11 cellular contexts compared by ENCODE assay signal in the genomic region with DNA sequence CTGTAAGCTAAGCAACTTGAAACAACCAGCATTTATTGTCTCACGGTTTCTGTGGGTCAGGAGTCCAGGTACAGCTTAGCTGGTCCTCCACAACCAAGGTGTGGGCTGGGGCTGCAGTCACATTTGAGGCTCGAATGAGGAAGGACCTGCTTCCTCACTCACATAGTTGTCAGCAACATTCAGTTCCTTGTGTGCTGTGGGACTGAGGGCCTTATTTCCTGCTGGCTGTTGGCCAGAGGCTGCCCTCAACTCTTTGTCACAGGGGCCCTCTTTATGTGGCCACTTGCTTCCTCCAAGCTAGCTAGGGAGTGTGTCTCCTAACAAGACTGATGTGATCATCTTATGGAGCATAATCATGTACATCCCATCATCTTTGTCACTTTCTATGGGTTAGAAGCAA. TPM values are rescaled to one million over a fixed set of nuclear protein-coding genes. Genes with fewer than 3 reads are reported as not detected.
DNase-seq lines count a peak whose midpoint lies in the region; ATAC-seq and TF ChIP-seq lines count a peak whose summit lies in the region.
"Had no signal": no experiment of that assay in that cellular context is flagged by ENCODE, and none has a peak within 500 bp of the region (broad histone marks: within the 10 kb centered on the region; RNA-seq: fewer than 3 reads in every experiment).

No MANE protein-coding gene starts in this region.

- ATAC-seq in DND-41 (ENCODE audit: insufficient read depth, low read depth) (no peak), GM21528 (IDR thresholded peaks at IDR 0.05; ENCODE audit: low FRiP score, unreplicated experiment) (no peak), HG03159 (IDR thresholded peaks at IDR 0.05; ENCODE audit: unreplicated experiment) (no peak)

- H3K27me3 ChIP-seq in DND-41 (ENCODE audit: insufficient read depth, low read length, poor library complexity) (no peaks in the 10 kb centered on the region), colonic mucosa (no peaks in the 10 kb centered on the region)

- H3K4me3 ChIP-seq in DND-41 (ENCODE audit: low read depth in 1 of 2, low read length in 2 of 2) (no peak overlapping the region), colonic mucosa (no peak overlapping the region)

- H3K9me3 ChIP-seq in DND-41 (ENCODE audit: insufficient read depth, low read length, severe bottlenecking) (no peaks in the 10 kb centered on the region), colonic mucosa (no peaks in the 10 kb centered on the region)

- H3K9ac ChIP-seq in DND-41 (ENCODE audit: low read depth, low read length) (no peak overlapping the region), colonic mucosa (ENCODE audit: low read depth in 2 of 2, low read length in 2 of 2) (no peak overlapping the region)

- H3K36me3 ChIP-seq in DND-41 (ENCODE audit: insufficient read depth, low read length) = no peaks in the 10 kb centered on the region
- H3K36me3 ChIP-seq in colonic mucosa = no peaks in the 10 kb centered on the region

- H3K79me2 ChIP-seq in DND-41 (ENCODE audit: insufficient read depth, low read length) = peaks cover 4% of the 10 kb centered on the region

- intact Hi-C loops in colonic mucosa (cut with DNase I) = no loop called here

- H3K27ac ChIP-seq in DND-41 (ENCODE audit: low read length) = peak overlapping the region; percentile 57
- peak overlapping the region; percentile 18 for H3K27ac ChIP-seq in colonic mucosa

- H3K4me1 ChIP-seq in DND-41 (ENCODE audit: insufficient read depth, low read length) (peaks cover 88% of the 10 kb centered on the region), colonic mucosa (no peaks in the 10 kb centered on the region)

- TF ChIP-seq CTCF in DND-41 (IDR thresholded peaks at IDR 0.05; ENCODE audit: borderline replicate concordance, extremely low read depth, low read length, poor library complexity, severe bottlenecking) = no peak
- TF ChIP-seq CTCF in colonic mucosa (IDR thresholded peaks at IDR 0.05) = no peak

- no peak overlapping the region for H3K4me2 ChIP-seq in DND-41 (ENCODE audit: insufficient read depth, low read length)

- H2AFZ ChIP-seq in DND-41 (ENCODE audit: low read depth, low read length) = no peak overlapping the region

- no peaks in the 10 kb centered on the region for H4K20me1 ChIP-seq in DND-41 (ENCODE audit: insufficient read depth, low read length)

- DNase-seq in DND-41 (no peak), MV-4-11 (lab: John Stamatoyannopoulos, UW) (peak; percentile 93), colonic mucosa (peak; percentile 35), mucosa of gallbladder (ENCODE audit: low spot score) (peak; percentile 53), GOT3 (lab: John Stamatoyannopoulos, UW) (no peak), NCI-H82 treated with DMSO at 0.1 percent for 48 hours (lab: John Stamatoyannopoulos, UW; ENCODE audit: unreplicated experiment) (no peak)
- DNase-seq: activated B cell treated with CpG ODN at 0.5 μM for 24 hours; effector memory CD4-positive, alpha-beta T cell; NCI-H1048 had no signal

RNA-seq across cellular contexts. Expression of gene SEMA4D, which starts 29.2 kb away (rescaled TPM):
- total RNA-seq in colonic mucosa = 10 to 100 TPM; 14.7 to 19.0 TPM
- total RNA-seq in mucosa of gallbladder = 66.2 TPM

Comparison
In these comparisons a context has a peak if more than half of its experiments do, and no peak if none do; other contexts are left out.
1. DNase-seq: peak in MV-4-11 (single experiment), colonic mucosa (single experiment) and mucosa of gallbladder (single experiment); none in DND-41 (single experiment), GOT3 (single experiment) and NCI-H82 treated with DMSO at 0.1 percent for 48 hours (single experiment).